41 cellular contexts compared by ENCODE assay signal in the genomic region with DNA sequence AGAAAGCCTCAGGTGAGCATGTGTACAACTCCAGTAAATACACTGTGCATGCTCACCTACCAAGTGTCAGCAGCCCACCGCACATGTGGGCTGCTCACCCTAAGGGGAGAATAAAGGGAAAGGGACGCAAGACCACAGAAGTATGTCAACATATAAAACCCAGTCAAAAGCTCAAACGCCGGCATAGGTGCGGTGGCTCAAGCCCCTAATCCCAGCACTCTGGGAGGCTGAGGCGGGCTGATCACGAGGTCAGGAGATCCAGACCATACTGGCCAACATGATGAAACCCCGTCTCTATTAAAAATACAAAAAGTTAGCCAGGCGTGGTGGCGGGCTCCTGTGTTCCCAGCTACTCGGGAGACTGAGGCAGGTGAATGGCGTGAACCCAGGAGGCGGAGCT.
"Had no signal": no experiment of that assay in that cellular context is flagged by ENCODE, and none has a peak within 500 bp of the region (broad histone marks: within the 10 kb centered on the region; RNA-seq: fewer than 3 reads in every experiment).

No MANE protein-coding gene starts in this region.

- H3K4me3 ChIP-seq: adrenal gland, ascending aorta, body of pancreas, breast epithelium, cardiac muscle cell had no signal

- FAIRE-seq: astrocyte, bronchial epithelial cell had no signal

- ATAC-seq: activated naive CD4-positive, alpha-beta T cell treated with anti-CD3 and anti-CD28 coated beads, Interleukin-2, amount 50 U/mL, for 72 hours; activated naive CD8-positive, alpha-beta T cell treated with anti-CD3 and anti-CD28 coated beads, Interleukin-2, amount 50 U/mL, for 24 hours; activated T-cell treated with anti-CD3 and anti-CD28 coated beads, Interleukin-2, amount 50 U/mL, for 4 hours; activated T-cell treated with anti-CD3 and anti-CD28 coated beads, Interleukin-2, amount 50 U/mL, for 72 hours; activated T-helper 17 cell treated with anti-CD3 and anti-CD28 coated beads, Interleukin-2, amount 50 U/mL, for 72 hours; body of pancreas had no signal

- DNase-seq: activated effector memory CD4-positive, alpha-beta T cell treated with anti-CD3 and anti-CD28 coated beads, Interleukin-2, amount 50 U/mL, for 16 hours; activated effector memory CD4-positive, alpha-beta T cell treated with Interleukin-2 at 50 U/mL for 16 hours; activated gamma-delta T cell; activated gamma-delta T cell treated with Interleukin-2 at 50 U/mL for 16 hours; activated naive CD4-positive, alpha-beta T cell; activated naive CD4-positive, alpha-beta T cell treated with anti-CD3 and anti-CD28 coated beads for 36 hours; activated naive CD4-positive, alpha-beta T cell treated with anti-CD3 and anti-CD28 coated beads, Interleukin-2, amount 10 ng/mL, durations not matched to agents 7 days and 5 days; activated naive CD4-positive, alpha-beta T cell treated with anti-CD3 and anti-CD28 coated beads, Interleukin-2, amount 50 U/mL, for 16 hours; activated naive CD4-positive, alpha-beta T cell treated with Interleukin-2 at 50 U/mL for 16 hours; activated naive CD8-positive, alpha-beta T cell treated with anti-CD3 and anti-CD28 coated beads for 36 hours; activated naive CD8-positive, alpha-beta T cell treated with anti-CD3 and anti-CD28 coated beads, Interleukin-2, amount 10 ng/mL, durations not matched to agents 7 days and 5 days; activated naive CD8-positive, alpha-beta T cell treated with anti-CD3 and anti-CD28 coated beads, Interleukin-2, amount 50 U/mL, for 24 hours; activated T-cell treated with anti-CD3 and anti-CD28 coated beads for 4 hours; activated T-cell treated with anti-CD3 and anti-CD28 coated beads, Interleukin-2, amount 50 U/mL, for 1 hour; activated T-cell treated with anti-CD3 and anti-CD28 coated beads, Interleukin-2, amount 50 U/mL, for 24 hours; activated T-cell treated with anti-CD3 and anti-CD28 coated beads, Interleukin-2, amount 50 U/mL, for 4 hours; activated T-cell treated with anti-CD3 and anti-CD28 coated beads, Interleukin-2, amount 50 U/mL, for 48 hours; activated T-cell treated with anti-CD3 and anti-CD28 coated beads, Interleukin-2, amount 50 U/mL, for 72 hours; adrenal gland; amniotic stem cell; amygdala; anterior cingulate cortex; aorta; body of pancreas; brain microvascular endothelial cell; caudate nucleus; central memory CD4-positive, alpha-beta T cell; cerebellar nuclear complex had no signal

- H3K36me3 Mint-ChIP-seq: activated naive CD4-positive, alpha-beta T cell treated with anti-CD3 and anti-CD28 coated beads, Interleukin-2, amount 10 ng/mL, durations not matched to agents 7 days and 5 days; activated naive CD4-positive, alpha-beta T cell treated with anti-CD3 and anti-CD28 coated beads, Interleukin-2, amount 50 U/mL, for 24 hours; activated naive CD8-positive, alpha-beta T cell; activated naive CD8-positive, alpha-beta T cell treated with anti-CD3 and anti-CD28 coated beads for 36 hours; activated naive CD8-positive, alpha-beta T cell treated with anti-CD3 and anti-CD28 coated beads, Interleukin-2, amount 10 ng/mL, durations not matched to agents 7 days and 5 days; brain had no signal

- H3K27me3 ChIP-seq: adrenal gland, ascending aorta, body of pancreas, brain microvascular endothelial cell, breast epithelium, cardiac muscle cell had no signal

- H3K4me1 ChIP-seq: adrenal gland, ascending aorta, body of pancreas, breast epithelium had no signal

- H3K4me3 Mint-ChIP-seq: activated naive CD4-positive, alpha-beta T cell treated with anti-CD3 and anti-CD28 coated beads for 36 hours; activated naive CD4-positive, alpha-beta T cell treated with anti-CD3 and anti-CD28 coated beads, Interleukin-2, amount 10 ng/mL, durations not matched to agents 7 days and 5 days; activated naive CD4-positive, alpha-beta T cell treated with anti-CD3 and anti-CD28 coated beads, Interleukin-2, amount 50 U/mL, for 24 hours; activated naive CD8-positive, alpha-beta T cell; activated naive CD8-positive, alpha-beta T cell treated with anti-CD3 and anti-CD28 coated beads for 36 hours; activated naive CD8-positive, alpha-beta T cell treated with anti-CD3 and anti-CD28 coated beads, Interleukin-2, amount 10 ng/mL, durations not matched to agents 7 days and 5 days; activated naive CD8-positive, alpha-beta T cell treated with anti-CD3 and anti-CD28 coated beads, Interleukin-2, amount 50 U/mL, for 24 hours; activated T-cell treated with anti-CD3 and anti-CD28 coated beads, Interleukin-2, amount 50 U/mL, for 24 hours; activated T-cell treated with anti-CD3 and anti-CD28 coated beads, Interleukin-2, amount 50 U/mL, for 4 hours; activated T-cell treated with anti-CD3 and anti-CD28 coated beads, Interleukin-2, amount 50 U/mL, for 72 hours; activated T-helper 1 cell treated with anti-CD3 and anti-CD28 coated beads, Interleukin-12 subunit alpha, Interleukin-12 subunit beta, Interleukin-2, Interleukin-4 antibody, amounts not matched to agents 30 ng/mL and 10 ng/mL and 1 ng/mL, durations not matched to agents 14 hours and 24 hours and 36 hours; activated T-helper 17 cell treated with anti-CD3 and anti-CD28 coated beads, Interleukin-2, amount 50 U/mL, for 72 hours; brain; central memory CD8-positive, alpha-beta T cell had no signal

- H3K9me3 ChIP-seq: adrenal gland, body of pancreas, breast epithelium had no signal

- H3K9me3 Mint-ChIP-seq: activated naive CD4-positive, alpha-beta T cell treated with anti-CD3 and anti-CD28 coated beads for 36 hours; activated naive CD8-positive, alpha-beta T cell treated with anti-CD3 and anti-CD28 coated beads, Interleukin-2, amount 10 ng/mL, durations not matched to agents 7 days and 5 days; brain had no signal

- H3K4me1 Mint-ChIP-seq: activated naive CD4-positive, alpha-beta T cell treated with anti-CD3 and anti-CD28 coated beads, Interleukin-2, amount 10 ng/mL, durations not matched to agents 7 days and 5 days; activated naive CD4-positive, alpha-beta T cell treated with anti-CD3 and anti-CD28 coated beads, Interleukin-2, amount 50 U/mL, for 24 hours; activated naive CD8-positive, alpha-beta T cell treated with anti-CD3 and anti-CD28 coated beads for 36 hours; activated naive CD8-positive, alpha-beta T cell treated with anti-CD3 and anti-CD28 coated beads, Interleukin-2, amount 10 ng/mL, durations not matched to agents 7 days and 5 days; activated naive CD8-positive, alpha-beta T cell treated with anti-CD3 and anti-CD28 coated beads, Interleukin-2, amount 50 U/mL, for 24 hours; activated T-helper 17 cell treated with anti-CD3 and anti-CD28 coated beads, Interleukin-2, amount 50 U/mL, for 72 hours; brain; central memory CD8-positive, alpha-beta T cell had no signal

- H3K27ac ChIP-seq: adrenal gland, ascending aorta, body of pancreas, brain microvascular endothelial cell, breast epithelium, cardiac muscle cell had no signal

- H3K27me3 Mint-ChIP-seq: activated naive CD4-positive, alpha-beta T cell treated with anti-CD3 and anti-CD28 coated beads, Interleukin-2, amount 10 ng/mL, durations not matched to agents 7 days and 5 days; activated naive CD8-positive, alpha-beta T cell; activated naive CD8-positive, alpha-beta T cell treated with anti-CD3 and anti-CD28 coated beads for 36 hours; activated naive CD8-positive, alpha-beta T cell treated with anti-CD3 and anti-CD28 coated beads, Interleukin-2, amount 10 ng/mL, durations not matched to agents 7 days and 5 days; activated naive CD8-positive, alpha-beta T cell treated with anti-CD3 and anti-CD28 coated beads, Interleukin-2, amount 50 U/mL, for 24 hours; activated T-cell treated with anti-CD3 and anti-CD28 coated beads, Interleukin-2, amount 50 U/mL, for 24 hours; activated T-helper 17 cell treated with anti-CD3 and anti-CD28 coated beads, Interleukin-2, amount 50 U/mL, for 72 hours; brain; central memory CD8-positive, alpha-beta T cell had no signal

- H3K36me3 ChIP-seq: adrenal gland, ascending aorta, brain microvascular endothelial cell, breast epithelium, cardiac muscle cell had no signal

- H3K27ac Mint-ChIP-seq: activated naive CD4-positive, alpha-beta T cell treated with anti-CD3 and anti-CD28 coated beads for 36 hours; activated naive CD4-positive, alpha-beta T cell treated with anti-CD3 and anti-CD28 coated beads, Interleukin-2, amount 10 ng/mL, durations not matched to agents 7 days and 5 days; activated naive CD4-positive, alpha-beta T cell treated with anti-CD3 and anti-CD28 coated beads, Interleukin-2, amount 50 U/mL, for 24 hours; activated naive CD8-positive, alpha-beta T cell; activated naive CD8-positive, alpha-beta T cell treated with anti-CD3 and anti-CD28 coated beads for 36 hours; activated naive CD8-positive, alpha-beta T cell treated with anti-CD3 and anti-CD28 coated beads, Interleukin-2, amount 10 ng/mL, durations not matched to agents 7 days and 5 days; activated naive CD8-positive, alpha-beta T cell treated with anti-CD3 and anti-CD28 coated beads, Interleukin-2, amount 50 U/mL, for 24 hours; activated T-cell treated with anti-CD3 and anti-CD28 coated beads, Interleukin-2, amount 50 U/mL, for 24 hours; activated T-cell treated with anti-CD3 and anti-CD28 coated beads, Interleukin-2, amount 50 U/mL, for 72 hours; activated T-helper 1 cell treated with anti-CD3 and anti-CD28 coated beads, Interleukin-12 subunit alpha, Interleukin-12 subunit beta, Interleukin-2, Interleukin-4 antibody, amounts not matched to agents 30 ng/mL and 10 ng/mL and 1 ng/mL, durations not matched to agents 14 hours and 24 hours and 36 hours; activated T-helper 17 cell treated with anti-CD3 and anti-CD28 coated beads, Interleukin-2, amount 50 U/mL, for 72 hours; activated T-helper 2 cell treated with anti-CD3 and anti-CD28 coated beads, Interferon-gamma antibody, Interleukin-2, Interleukin-4, amounts not matched to agents 10 μg/mL and 5 μg/mL and 100 μg/mL, durations not matched to agents 14 hours and 24 hours and 36 hours; brain had no signal
